23 cellular contexts compared by ENCODE assay signal in the genomic region with DNA sequence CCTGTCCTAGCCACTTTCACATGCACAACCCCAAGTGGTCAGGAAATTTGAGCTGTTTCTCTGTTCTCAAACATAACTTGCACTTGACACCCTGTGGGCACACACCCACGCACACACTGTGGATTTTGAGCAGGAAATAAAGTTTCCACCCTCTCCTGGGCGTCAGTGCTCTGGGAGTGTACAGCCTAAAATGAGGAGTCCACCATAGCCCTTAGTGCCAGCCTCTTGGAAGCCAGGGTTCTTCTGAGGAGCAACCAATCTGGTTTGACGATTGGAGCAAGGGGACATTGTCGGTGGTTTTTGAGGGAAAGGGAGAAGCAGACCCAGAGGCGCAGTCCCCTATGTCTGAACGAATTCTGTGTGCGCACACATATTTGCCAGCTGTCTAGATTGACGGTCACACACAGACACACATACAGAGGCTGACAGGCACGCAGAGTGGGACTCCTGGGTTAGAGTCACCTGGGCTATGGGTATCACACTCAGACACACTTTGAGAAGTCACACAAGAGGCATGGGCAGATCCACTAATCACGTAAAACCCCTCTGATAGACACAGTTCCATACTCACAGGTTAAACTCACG. TPM values are rescaled to one million over a fixed set of nuclear protein-coding genes. Genes with fewer than 3 reads are reported as not detected.
"Had no signal": no experiment of that assay in that cellular context is flagged by ENCODE, and none has a peak within 500 bp of the region (broad histone marks: within the 10 kb centered on the region; RNA-seq: fewer than 3 reads in every experiment).

No MANE protein-coding gene starts in this region.

- H3K36me3 Mint-ChIP-seq: brain, memory B cell had no signal

- H3K9me3 Mint-ChIP-seq: activated CD4-positive, alpha-beta memory T cell treated with anti-CD3 and anti-CD28 coated beads, Interleukin-2, amount 10 ng/mL, durations not matched to agents 7 days and 5 days; activated naive CD4-positive, alpha-beta T cell treated with anti-CD3 and anti-CD28 coated beads, Interleukin-2, amount 50 U/mL, for 72 hours; activated T-cell treated with anti-CD3 and anti-CD28 coated beads, Interleukin-2, amount 50 U/mL, for 72 hours; memory B cell; naive thymus-derived CD8-positive, alpha-beta T cell had no signal

- H3K4me3 ChIP-seq: gastrocnemius medialis, heart right ventricle, upper lobe of right lung had no signal

- H3K9me3 ChIP-seq: gastrocnemius medialis, heart right ventricle, upper lobe of right lung had no signal

- H3K27ac ChIP-seq: gastrocnemius medialis, heart right ventricle, upper lobe of right lung had no signal

- H3K36me3 ChIP-seq: gastrocnemius medialis, heart right ventricle, upper lobe of right lung had no signal

- H3K27ac Mint-ChIP-seq: activated CD4-positive, alpha-beta memory T cell treated with anti-CD3 and anti-CD28 coated beads, Interleukin-2, amount 10 ng/mL, durations not matched to agents 7 days and 5 days; activated naive CD4-positive, alpha-beta T cell treated with anti-CD3 and anti-CD28 coated beads, Interleukin-2, amount 50 U/mL, for 72 hours; activated T-cell treated with anti-CD3 and anti-CD28 coated beads, Interleukin-2, amount 50 U/mL, for 72 hours; memory B cell had no signal

- DNase-seq: activated CD4-positive, alpha-beta memory T cell treated with anti-CD3 and anti-CD28 coated beads, Interleukin-2, amount 10 ng/mL, durations not matched to agents 7 days and 5 days; activated CD4-positive, CD25-positive, alpha-beta regulatory T cell treated with anti-CD3 and anti-CD28 coated beads, Interleukin-2, amount 50 U/mL, for 72 hours; activated gamma-delta T cell; activated T-cell treated with anti-CD3 and anti-CD28 coated beads, Interleukin-2, amount 50 U/mL, for 72 hours; amygdala; dermis blood vessel endothelial cell; erythroblast; gastrocnemius medialis; heart right ventricle; left ventricle myocardium superior; naive thymus-derived CD8-positive, alpha-beta T cell; stimulated activated CD4-positive, alpha-beta T cell treated with anti-CD3 and anti-CD28 coated beads, Interleukin-4, amount 100 ng/mL, for 24 hours; stimulated activated CD8-positive, alpha-beta memory T cell treated with anti-CD3 and anti-CD28 coated beads, Interleukin-4, amount 100 ng/mL, for 48 hours; stimulated activated naive CD4-positive, alpha-beta T cell treated with Interleukin-2 at 50 U/mL for 16 hours; T-helper 9 cell; upper lobe of right lung had no signal

- H3K4me3 Mint-ChIP-seq: activated CD4-positive, alpha-beta memory T cell treated with anti-CD3 and anti-CD28 coated beads, Interleukin-2, amount 10 ng/mL, durations not matched to agents 7 days and 5 days; activated T-cell treated with anti-CD3 and anti-CD28 coated beads, Interleukin-2, amount 50 U/mL, for 72 hours; memory B cell had no signal

RNA-seq across cellular contexts. Expression of a gene that starts 2.7 kb away (rescaled TPM):
- total RNA-seq: dermis blood vessel endothelial cell; gastrocnemius medialis; heart right ventricle; left ventricle myocardium superior; mucosa of gallbladder; naive thymus-derived CD8-positive, alpha-beta T cell; skeletal muscle tissue; temporal lobe; upper lobe of right lung had no signal
- polyA plus RNA-seq: heart right ventricle; naive thymus-derived CD8-positive, alpha-beta T cell had no signal

RNA-seq across cellular contexts. Expression of a gene that starts 59.1 kb away (rescaled TPM):
- total RNA-seq: activated CD4-positive, alpha-beta memory T cell treated with anti-CD3 and anti-CD28 coated beads, Interleukin-2, amount 10 ng/mL, durations not matched to agents 7 days and 5 days; activated naive CD4-positive, alpha-beta T cell treated with anti-CD3 and anti-CD28 coated beads, Interleukin-2, amount 50 U/mL, for 72 hours; activated T-cell treated with anti-CD3 and anti-CD28 coated beads, Interleukin-2, amount 50 U/mL, for 72 hours; dermis blood vessel endothelial cell; gastrocnemius medialis; heart right ventricle; kidney epithelial cell; left ventricle myocardium superior; mucosa of gallbladder; naive thymus-derived CD8-positive, alpha-beta T cell; skeletal muscle tissue; temporal lobe; upper lobe of right lung had no signal
- polyA plus RNA-seq: heart right ventricle; naive thymus-derived CD8-positive, alpha-beta T cell had no signal
